19 cellular contexts compared by ENCODE assay signal in the genomic region with DNA sequence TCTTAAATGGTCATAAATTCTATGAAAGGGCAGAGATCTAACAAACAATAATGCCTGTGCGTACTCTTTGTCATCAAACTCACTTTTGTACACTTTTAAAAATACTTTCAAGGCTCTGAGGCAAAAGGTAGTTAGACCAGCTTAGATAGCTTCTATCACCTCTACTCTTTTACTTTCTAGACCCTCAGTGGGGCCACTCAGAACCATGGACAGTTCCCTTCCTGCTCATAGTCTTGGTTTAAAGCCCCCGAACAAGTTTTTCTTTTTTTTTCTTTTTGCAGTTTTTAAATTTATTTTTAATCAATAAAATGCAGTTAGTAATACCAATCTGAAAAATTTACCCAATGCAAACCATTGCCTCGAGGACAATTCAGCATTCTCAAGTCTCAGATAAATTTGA.
DNase-seq lines count a peak whose midpoint lies in the region; ATAC-seq and TF ChIP-seq lines count a peak whose summit lies in the region.
"Had no signal": no experiment of that assay in that cellular context is flagged by ENCODE, and none has a peak within 500 bp of the region (broad histone marks: within the 10 kb centered on the region; RNA-seq: fewer than 3 reads in every experiment).

No MANE protein-coding gene starts in this region.

- TF ChIP-seq EP300 in SK-N-SH (IDR thresholded peaks at IDR 0.05; ENCODE audit: borderline replicate concordance in 1 of 2, low read depth in 1 of 2, low read length in 1 of 2) = no peak

- H2AFZ ChIP-seq in SK-N-SH (ENCODE audit: low read depth) = no peak overlapping the region

- H3K27me3 ChIP-seq in SK-N-SH (ENCODE audit: insufficient read depth) = no peaks in the 10 kb centered on the region

- CTCF ChIA-PET in SK-N-SH (lab: Yijun Ruan, JAX) (no interaction called here), RWPE1 (lab: Yijun Ruan, JAX) (no interaction called here)

- TF ChIP-seq CTCF in SK-N-SH (IDR thresholded peaks at IDR 0.05) = no peak
- no peak for TF ChIP-seq CTCF in fibroblast of pulmonary artery (IDR thresholded peaks at IDR 0.05; ENCODE audit: low read length, missing control alignments)
- no peak for TF ChIP-seq CTCF in progenitor cell of endocrine pancreas (IDR thresholded peaks at IDR 0.05; ENCODE audit: unreplicated experiment)
- TF ChIP-seq CTCF in RWPE1 (conservative IDR thresholded peaks at IDR 0.05; ENCODE audit: low read depth) = no peak

- no peaks in the 10 kb centered on the region for H3K9me3 ChIP-seq in SK-N-SH
- H3K9me3 ChIP-seq: HAP-1 had no signal

- no peaks in the 10 kb centered on the region for H4K20me1 ChIP-seq in SK-N-SH (ENCODE audit: insufficient read depth)

- no peak for ATAC-seq in SK-N-SH treated with all-trans-retinoic acid at 6 μM for 48 hours

- H3K4me3 ChIP-seq in SK-N-SH (ENCODE audit: low read depth in 2 of 2, low read length in 1 of 2) = no peak overlapping the region
- H3K4me3 ChIP-seq in fibroblast of pulmonary artery (replicated peaks; ENCODE audit: low read depth, low read length) = no peak overlapping the region
- H3K4me3 ChIP-seq: HAP-1 had no signal

- H3K4me1 ChIP-seq in SK-N-SH (ENCODE audit: control insufficient read depth in 1 of 2, insufficient read depth in 2 of 2, low read depth in 1 of 2, low read length in 1 of 2) = no peaks in the 10 kb centered on the region
- H3K4me1 ChIP-seq: HAP-1 had no signal

- no peaks in the 10 kb centered on the region for H3F3A ChIP-seq in SK-N-SH (replicated peaks; ENCODE audit: insufficient read depth)

- H3K9ac ChIP-seq in SK-N-SH = no peak overlapping the region

- DNase-seq in SK-N-SH = no peak
- DNase-seq in fibroblast of pulmonary artery (ENCODE audit: low read depth) = peak; percentile 13
- peak; percentile 63 for DNase-seq in progenitor cell of endocrine pancreas (ENCODE audit: low spot score, unreplicated experiment)
- DNase-seq in RWPE1 (ENCODE audit: low spot score) = no peak
- no peak for DNase-seq in DMS153 treated with DMSO at 0.1 percent for 48 hours (lab: John Stamatoyannopoulos, UW; ENCODE audit: unreplicated experiment)
- no peak for DNase-seq in NCI-H526 (lab: John Stamatoyannopoulos, UW)
- DNase-seq: activated CD4-positive, alpha-beta T cell treated with anti-CD3 and anti-CD28 coated beads for 4 hours; activated T-cell treated with anti-CD3 and anti-CD28 coated beads for 4 hours; kidney glomerular epithelial cell; NCI-H2029 treated with DMSO at 0.1 percent for 48 hours; posterior cingulate gyrus; T-helper 2 cell had no signal

- H3K27me3 Mint-ChIP-seq in progenitor cell of endocrine pancreas = no peaks in the 10 kb centered on the region
- H3K27me3 Mint-ChIP-seq: central memory CD8-positive, alpha-beta T cell had no signal

- POLR2A ChIA-PET in SK-N-SH (lab: Yijun Ruan, JAX) (no interaction called here), RWPE1 (lab: Yijun Ruan, JAX; ENCODE audit: low non-redundant PET) (no interaction called here)

- 14% methylated on average over 3 of the region's 3 CpGs for WGBS in SK-N-SH (ENCODE audit: low lambda C conversion rate)

- no peak overlapping the region for H3K4me3 Mint-ChIP-seq in progenitor cell of endocrine pancreas (ENCODE audit: low read depth)
- H3K4me3 Mint-ChIP-seq: activated naive CD8-positive, alpha-beta T cell; CD14-positive monocyte; central memory CD8-positive, alpha-beta T cell had no signal

- no peak overlapping the region for H3K27ac ChIP-seq in SK-N-SH (ENCODE audit: low read depth in 2 of 2, low read length in 1 of 2)
- H3K27ac ChIP-seq in RWPE1 = no peak overlapping the region
- H3K27ac ChIP-seq: 22Rv1 had no signal

- no peak overlapping the region for H3K27ac Mint-ChIP-seq in progenitor cell of endocrine pancreas
- H3K27ac Mint-ChIP-seq: activated naive CD8-positive, alpha-beta T cell; CD14-positive monocyte had no signal

- H3K4me2 ChIP-seq in SK-N-SH = no peak overlapping the region

- H3K4me1 Mint-ChIP-seq in progenitor cell of endocrine pancreas (ENCODE audit: low read depth) = no peaks in the 10 kb centered on the region
- H3K4me1 Mint-ChIP-seq: CD14-positive monocyte; central memory CD8-positive, alpha-beta T cell had no signal

- H3K79me2 ChIP-seq in SK-N-SH (ENCODE audit: insufficient read depth) = no peaks in the 10 kb centered on the region

- no peaks in the 10 kb centered on the region for H3K36me3 ChIP-seq in SK-N-SH (replicated peaks in 1 of 2; ENCODE audit: control insufficient read depth in 1 of 2, insufficient read depth in 2 of 2, low read length in 1 of 2)
- H3K36me3 ChIP-seq: HAP-1 had no signal

- no peak for TF ChIP-seq RAD21 in SK-N-SH (IDR thresholded peaks at IDR 0.05; ENCODE audit: low read length)

- no peaks in the 10 kb centered on the region for H3K9me3 Mint-ChIP-seq in progenitor cell of endocrine pancreas (ENCODE audit: low read depth)
- H3K9me3 Mint-ChIP-seq: central memory CD8-positive, alpha-beta T cell had no signal

- no peaks in the 10 kb centered on the region for H3K36me3 Mint-ChIP-seq in progenitor cell of endocrine pancreas (ENCODE audit: insufficient read depth)
- H3K36me3 Mint-ChIP-seq: activated naive CD8-positive, alpha-beta T cell; CD14-positive monocyte had no signal

- no peaks in the 10 kb centered on the region for H3K9me2 ChIP-seq in SK-N-SH

TF ChIP-seq in SK-N-SH, 30 proteins besides CTCF, POLR2A, EP300 and RAD21 (continues in another document):
- no peak for TF ChIP-seq RCOR1 (IDR thresholded peaks at IDR 0.05; ENCODE audit: low read length)

TF ChIP-seq in SK-N-SH treated with all-trans-retinoic acid at 6 μM for 48 hours, 23 proteins besides CTCF, POLR2A, EP300 and RAD21 (continues in another document):
- TF ChIP-seq ARNTL (CRISPR knock-in tag; IDR thresholded peaks at IDR 0.05; ENCODE audit: borderline replicate concordance, low read depth) (no peak), RARB (CRISPR knock-in tag; IDR thresholded peaks at IDR 0.05) (no peak), BACH2 (CRISPR knock-in tag; IDR thresholded peaks at IDR 0.05; ENCODE audit: borderline replicate concordance) (no peak), GLIS3 (CRISPR knock-in tag; IDR thresholded peaks at IDR 0.05) (no peak)
- TF ChIP-seq, protein P1, sequence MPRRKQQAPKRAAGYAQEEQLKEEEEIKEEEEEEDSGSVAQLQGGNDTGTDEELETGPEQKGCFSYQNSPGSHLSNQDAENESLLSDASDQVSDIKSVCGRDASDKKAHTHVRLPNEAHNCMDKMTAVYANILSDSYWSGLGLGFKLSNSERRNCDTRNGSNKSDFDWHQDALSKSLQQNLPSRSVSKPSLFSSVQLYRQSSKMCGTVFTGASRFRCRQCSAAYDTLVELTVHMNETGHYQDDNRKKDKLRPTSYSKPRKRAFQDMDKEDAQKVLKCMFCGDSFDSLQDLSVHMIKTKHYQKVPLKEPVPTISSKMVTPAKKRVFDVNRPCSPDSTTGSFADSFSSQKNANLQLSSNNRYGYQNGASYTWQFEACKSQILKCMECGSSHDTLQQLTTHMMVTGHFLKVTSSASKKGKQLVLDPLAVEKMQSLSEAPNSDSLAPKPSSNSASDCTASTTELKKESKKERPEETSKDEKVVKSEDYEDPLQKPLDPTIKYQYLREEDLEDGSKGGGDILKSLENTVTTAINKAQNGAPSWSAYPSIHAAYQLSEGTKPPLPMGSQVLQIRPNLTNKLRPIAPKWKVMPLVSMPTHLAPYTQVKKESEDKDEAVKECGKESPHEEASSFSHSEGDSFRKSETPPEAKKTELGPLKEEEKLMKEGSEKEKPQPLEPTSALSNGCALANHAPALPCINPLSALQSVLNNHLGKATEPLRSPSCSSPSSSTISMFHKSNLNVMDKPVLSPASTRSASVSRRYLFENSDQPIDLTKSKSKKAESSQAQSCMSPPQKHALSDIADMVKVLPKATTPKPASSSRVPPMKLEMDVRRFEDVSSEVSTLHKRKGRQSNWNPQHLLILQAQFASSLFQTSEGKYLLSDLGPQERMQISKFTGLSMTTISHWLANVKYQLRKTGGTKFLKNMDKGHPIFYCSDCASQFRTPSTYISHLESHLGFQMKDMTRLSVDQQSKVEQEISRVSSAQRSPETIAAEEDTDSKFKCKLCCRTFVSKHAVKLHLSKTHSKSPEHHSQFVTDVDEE (CRISPR knock-in tag; IDR thresholded peaks at IDR 0.05) = no peak

TF ChIP-seq in PFSK-1, 5 proteins besides CTCF, POLR2A, EP300 and RAD21:
- TF ChIP-seq SIN3A (IDR thresholded peaks at IDR 0.05; ENCODE audit: borderline replicate concordance, insufficient read depth, low read length) = no peak
- TF ChIP-seq, protein P2, sequence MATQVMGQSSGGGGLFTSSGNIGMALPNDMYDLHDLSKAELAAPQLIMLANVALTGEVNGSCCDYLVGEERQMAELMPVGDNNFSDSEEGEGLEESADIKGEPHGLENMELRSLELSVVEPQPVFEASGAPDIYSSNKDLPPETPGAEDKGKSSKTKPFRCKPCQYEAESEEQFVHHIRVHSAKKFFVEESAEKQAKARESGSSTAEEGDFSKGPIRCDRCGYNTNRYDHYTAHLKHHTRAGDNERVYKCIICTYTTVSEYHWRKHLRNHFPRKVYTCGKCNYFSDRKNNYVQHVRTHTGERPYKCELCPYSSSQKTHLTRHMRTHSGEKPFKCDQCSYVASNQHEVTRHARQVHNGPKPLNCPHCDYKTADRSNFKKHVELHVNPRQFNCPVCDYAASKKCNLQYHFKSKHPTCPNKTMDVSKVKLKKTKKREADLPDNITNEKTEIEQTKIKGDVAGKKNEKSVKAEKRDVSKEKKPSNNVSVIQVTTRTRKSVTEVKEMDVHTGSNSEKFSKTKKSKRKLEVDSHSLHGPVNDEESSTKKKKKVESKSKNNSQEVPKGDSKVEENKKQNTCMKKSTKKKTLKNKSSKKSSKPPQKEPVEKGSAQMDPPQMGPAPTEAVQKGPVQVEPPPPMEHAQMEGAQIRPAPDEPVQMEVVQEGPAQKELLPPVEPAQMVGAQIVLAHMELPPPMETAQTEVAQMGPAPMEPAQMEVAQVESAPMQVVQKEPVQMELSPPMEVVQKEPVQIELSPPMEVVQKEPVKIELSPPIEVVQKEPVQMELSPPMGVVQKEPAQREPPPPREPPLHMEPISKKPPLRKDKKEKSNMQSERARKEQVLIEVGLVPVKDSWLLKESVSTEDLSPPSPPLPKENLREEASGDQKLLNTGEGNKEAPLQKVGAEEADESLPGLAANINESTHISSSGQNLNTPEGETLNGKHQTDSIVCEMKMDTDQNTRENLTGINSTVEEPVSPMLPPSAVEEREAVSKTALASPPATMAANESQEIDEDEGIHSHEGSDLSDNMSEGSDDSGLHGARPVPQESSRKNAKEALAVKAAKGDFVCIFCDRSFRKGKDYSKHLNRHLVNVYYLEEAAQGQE (IDR thresholded peaks at IDR 0.05; ENCODE audit: insufficient read depth in 1 of 2, low read depth in 2 of 2, low read length in 2 of 2) = peak; percentile 77 to 93

Comparison
In these comparisons a context has a peak if more than half of its experiments do, and no peak if none do; other contexts are left out.
1. DNase-seq: peak in fibroblast of pulmonary artery (single experiment) and progenitor cell of endocrine pancreas (single experiment); none in SK-N-SH (single experiment), RWPE1 (single experiment), DMS153 treated with DMSO at 0.1 percent for 48 hours (single experiment) and NCI-H526 (0 of 2).